ENCODE assay signal across 12 cellular contexts in genomic region chr21:29332461-29333354, GRCh38. TPM values are rescaled to one million over a fixed set of nuclear protein-coding genes. Genes with fewer than 3 reads are reported as not detected.
A peak's percentile ranks its signal among the peaks of the same experiment; 100 is the strongest.
DNase-seq lines count a peak whose midpoint lies in the region; ATAC-seq and TF ChIP-seq lines count a peak whose summit lies in the region.
"Had no signal": no experiment of that assay in that cellular context is flagged by ENCODE, and none has a peak within 500 bp of the region (broad histone marks: within the 10 kb centered on the region; RNA-seq: fewer than 3 reads in every experiment).

No MANE protein-coding gene starts in this region.

- TF ChIP-seq POLR2A in adrenal gland (IDR thresholded peaks at IDR 0.05) = peak in 1 of 2 donors; percentile 8

- H3K9me3 ChIP-seq in right atrium auricular region = no peaks in the 10 kb centered on the region
- no peaks in the 10 kb centered on the region for H3K9me3 ChIP-seq in adrenal gland (replicated peaks in 1 of 3)
- no peaks in the 10 kb centered on the region for H3K9me3 ChIP-seq in left ventricle myocardium inferior (replicated peaks)
- H3K9me3 ChIP-seq: BLaER1 had no signal

- H3K4me3 ChIP-seq in right atrium auricular region (no peak overlapping the region), adrenal gland (no peak overlapping the region), left ventricle myocardium inferior (no peak overlapping the region)
- H3K4me3 ChIP-seq: BLaER1 had no signal

- H3K36me3 ChIP-seq in right atrium auricular region (peaks cover 13% of the 10 kb centered on the region), adrenal gland (replicated peaks in 1 of 2) (peaks cover 0 to 14% of the 10 kb centered on the region in 2 donors), left ventricle myocardium inferior (peaks cover 28% of the 10 kb centered on the region)

- DNase-seq in Right ventricle myocardium inferior (ENCODE audit: missing footprints) (no peak), right atrium auricular region (ENCODE audit: low spot score) (no peak), adrenal gland (peak in 6 of 7 donors; percentile 26 to 60 (median 42)), left ventricle myocardium inferior (no peak), HPDE6-E6E7 (ENCODE audit: extremely low spot score) (no peak), GM19238 (ENCODE audit: insufficient read length, low spot score) (no peak)
- no peak for DNase-seq in activated effector memory CD4-positive, alpha-beta T cell treated with anti-CD3 and anti-CD28 coated beads, Interleukin-2, amount 50 U/mL, for 16 hours
- DNase-seq: activated CD8-positive, alpha-beta memory T cell treated with anti-CD3 and anti-CD28 coated beads, Interleukin-2, amount 10 ng/mL, durations not matched to agents 7 days and 5 days; kidney; posterior cingulate gyrus had no signal

- intact Hi-C loops in Right ventricle myocardium inferior (cut with DNase I) = no loop called here
- intact Hi-C loops in adrenal gland (cut with DNase I) = no loop called here
- intact Hi-C loops in left ventricle myocardium inferior (cut with micrococcal nuclease) = no loop called here

- no peaks in the 10 kb centered on the region for H3K27me3 ChIP-seq in right atrium auricular region
- no peaks in the 10 kb centered on the region for H3K27me3 ChIP-seq in adrenal gland
- no peaks in the 10 kb centered on the region for H3K27me3 ChIP-seq in left ventricle myocardium inferior (ENCODE audit: low read depth)
- H3K27me3 ChIP-seq: BLaER1 had no signal

- TF ChIP-seq CTCF in right atrium auricular region (IDR thresholded peaks at IDR 0.05) (no peak), adrenal gland (IDR thresholded peaks at IDR 0.05) (no peak), left ventricle myocardium inferior (IDR thresholded peaks at IDR 0.05; ENCODE audit: borderline replicate concordance) (no peak)

- H3K27ac ChIP-seq in right atrium auricular region (peak overlapping the region in 1 of 2 donors; percentile 8), adrenal gland (peak overlapping the region in 4 of 5 donors; percentile 19 to 79 (median 62)), left ventricle myocardium inferior (replicated peaks) (peak overlapping the region; percentile 4)
- H3K27ac ChIP-seq: BLaER1 had no signal

- WGBS in adrenal gland, 4 donors = 66 to 72% (median 71%) methylated on average over 10 of the region's 10 CpGs

- H3K4me1 ChIP-seq in right atrium auricular region = peaks cover 0 to 10% of the 10 kb centered on the region in 2 donors
- H3K4me1 ChIP-seq in adrenal gland (replicated peaks in 1 of 2) = peaks cover 0 to 24% of the 10 kb centered on the region in 2 donors
- H3K4me1 ChIP-seq in left ventricle myocardium inferior = peaks cover 21% of the 10 kb centered on the region
- H3K4me1 ChIP-seq: BLaER1 had no signal

- ATAC-seq in Right ventricle myocardium inferior (peak; percentile 52), GM21528 (IDR thresholded peaks at IDR 0.05; ENCODE audit: low FRiP score, unreplicated experiment) (no peak)
- ATAC-seq: activated CD8-positive, alpha-beta memory T cell treated with anti-CD3 and anti-CD28 coated beads, Interleukin-2, amount 10 ng/mL, durations not matched to agents 7 days and 5 days had no signal

RNA-seq across cellular contexts. Expression of gene BACH1, which starts 34.0 kb away (rescaled TPM):
- total RNA-seq in Right ventricle myocardium inferior = 35.5 TPM
- 10 to 100 TPM; 16.0 to 31.2 TPM for total RNA-seq in right atrium auricular region
- total RNA-seq in adrenal gland = 10 to 100 TPM; 18.5 to 61.2 (median 47.1) TPM
- 10 to 100 TPM in 1 of 3 donors, 1 to 10 TPM in 2; 5.1 to 18.2 (median 6.2) TPM for polyA plus RNA-seq in adrenal gland
- total RNA-seq in left ventricle myocardium inferior = 38.3 TPM

Comparison
In these comparisons a context has a peak if more than half of its experiments do, and no peak if none do; other contexts are left out.
1. DNase-seq: peak in adrenal gland (6 of 7); none in Right ventricle myocardium inferior (single experiment), right atrium auricular region (single experiment), left ventricle myocardium inferior (single experiment), HPDE6-E6E7 (single experiment), GM19238 (single experiment) and activated effector memory CD4-positive, alpha-beta T cell treated with anti-CD3 and anti-CD28 coated beads, Interleukin-2, amount 50 U/mL, for 16 hours (single experiment).